21 cellular contexts compared by ENCODE assay signal in the genomic region with DNA sequence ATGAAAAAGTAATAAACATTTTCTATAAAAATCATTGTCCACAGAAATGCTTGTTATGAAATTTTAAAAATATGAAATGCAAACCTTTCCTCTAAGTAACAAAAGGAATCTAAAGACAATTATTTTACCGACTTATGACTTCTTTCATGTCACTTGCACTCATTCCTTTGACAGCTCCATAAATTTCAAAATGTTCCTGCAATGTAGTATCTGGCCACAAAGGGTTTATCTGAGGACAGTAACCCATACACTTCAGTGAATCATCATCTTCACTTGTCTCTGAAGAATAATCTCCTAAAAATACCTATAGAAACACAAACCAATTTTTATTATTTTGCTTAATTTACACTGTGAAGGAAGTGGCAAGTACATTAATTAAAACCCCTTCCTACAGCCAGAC.
"Had no signal": no experiment of that assay in that cellular context is flagged by ENCODE, and none has a peak within 500 bp of the region (broad histone marks: within the 10 kb centered on the region; RNA-seq: fewer than 3 reads in every experiment).

No MANE protein-coding gene starts in this region.

- H3K27ac ChIP-seq: adrenal gland, epithelial cell of prostate, left ventricle myocardium inferior, neutrophil, ovary, prostate gland, right atrium auricular region, skin epidermis, tibial artery had no signal

- H3K36me3 ChIP-seq: ovary, prostate gland had no signal

- H3K4me3 ChIP-seq: adrenal gland, left ventricle myocardium inferior, ovary, prostate gland, right atrium auricular region, skin epidermis, tibial artery had no signal

- DNase-seq: activated CD4-positive, alpha-beta T cell treated with anti-CD3 and anti-CD28 coated beads for 36 hours; activated CD4-positive, alpha-beta T cell treated with anti-CD3 and anti-CD28 coated beads, Interleukin-2, amount 50 U/mL, for 4 hours; activated CD8-positive, alpha-beta memory T cell treated with anti-CD3 and anti-CD28 coated beads for 24 hours; activated CD8-positive, alpha-beta memory T cell treated with anti-CD3 and anti-CD28 coated beads, Interleukin-2, amount 50 U/mL, for 4 hours; activated naive CD4-positive, alpha-beta T cell; activated T-cell treated with anti-CD3 and anti-CD28 coated beads, Interleukin-2, amount 50 U/mL, for 24 hours; adrenal gland; foreskin melanocyte; immature natural killer cell; kidney glomerular epithelial cell; left ventricle myocardium inferior; ovary; stimulated activated CD4-positive, alpha-beta T cell treated with anti-CD3 and anti-CD28 coated beads, Interleukin-1b, Interleukin-23, amount 100 ng/mL, for 48 hours; substantia nigra; T-helper 9 cell; tibial artery had no signal

- H3K27me3 ChIP-seq: adrenal gland, neutrophil, ovary, right atrium auricular region, tibial artery had no signal

- H3K9me3 ChIP-seq: adrenal gland, left ventricle myocardium inferior, neutrophil, ovary, prostate gland, right atrium auricular region, tibial artery had no signal

- H3K4me1 ChIP-seq: adrenal gland, left ventricle myocardium inferior, prostate gland, right atrium auricular region, tibial artery had no signal
